ENCODE assay signal across 1 cellular context in the genomic region with DNA sequence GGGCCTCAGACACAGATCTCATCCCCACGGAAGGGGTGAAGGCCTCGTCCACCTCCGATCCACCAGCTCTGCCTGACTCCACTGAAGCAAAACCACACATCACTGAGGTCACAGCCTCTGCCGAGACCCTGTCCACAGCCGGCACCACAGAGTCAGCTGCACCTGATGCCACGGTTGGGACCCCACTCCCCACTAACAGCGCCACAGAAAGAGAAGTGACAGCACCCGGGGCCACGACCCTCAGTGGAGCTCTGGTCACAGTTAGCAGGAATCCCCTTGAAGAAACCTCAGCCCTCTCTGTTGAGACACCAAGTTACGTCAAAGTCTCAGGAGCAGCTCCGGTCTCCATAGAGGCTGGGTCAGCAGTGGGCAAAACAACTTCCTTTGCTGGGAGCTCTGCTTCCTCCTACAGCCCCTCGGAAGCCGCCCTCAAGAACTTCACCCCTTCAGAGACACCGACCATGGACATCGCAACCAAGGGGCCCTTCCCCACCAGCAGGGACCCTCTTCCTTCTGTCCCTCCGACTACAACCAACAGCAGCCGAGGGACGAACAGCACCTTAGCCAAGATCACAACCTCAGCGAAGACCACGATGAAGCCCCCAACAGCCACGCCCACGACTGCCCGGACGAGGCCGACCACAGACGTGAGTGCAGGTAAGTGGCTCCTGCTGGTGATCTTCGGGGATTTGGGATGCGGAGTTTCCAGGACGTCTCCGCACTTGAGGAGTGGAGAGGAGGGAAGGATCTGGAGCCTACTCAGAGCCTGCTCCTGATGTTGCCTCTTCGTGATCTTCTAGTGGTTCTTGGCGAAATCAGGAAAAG. TPM values are rescaled to one million over a fixed set of nuclear protein-coding genes. Genes with fewer than 3 reads are reported as not detected.
"Had no signal": no experiment of that assay in that cellular context is flagged by ENCODE, and none has a peak within 500 bp of the region (broad histone marks: within the 10 kb centered on the region; RNA-seq: fewer than 3 reads in every experiment).

No MANE protein-coding gene starts in this region.

RNA-seq across cellular contexts. Expression of a gene that starts 5.3 kb away (rescaled TPM):
- total RNA-seq: glomerular endothelial cell had no signal
